Comparison of ENCODE assay signal across 17 cellular contexts in the genomic region with DNA sequence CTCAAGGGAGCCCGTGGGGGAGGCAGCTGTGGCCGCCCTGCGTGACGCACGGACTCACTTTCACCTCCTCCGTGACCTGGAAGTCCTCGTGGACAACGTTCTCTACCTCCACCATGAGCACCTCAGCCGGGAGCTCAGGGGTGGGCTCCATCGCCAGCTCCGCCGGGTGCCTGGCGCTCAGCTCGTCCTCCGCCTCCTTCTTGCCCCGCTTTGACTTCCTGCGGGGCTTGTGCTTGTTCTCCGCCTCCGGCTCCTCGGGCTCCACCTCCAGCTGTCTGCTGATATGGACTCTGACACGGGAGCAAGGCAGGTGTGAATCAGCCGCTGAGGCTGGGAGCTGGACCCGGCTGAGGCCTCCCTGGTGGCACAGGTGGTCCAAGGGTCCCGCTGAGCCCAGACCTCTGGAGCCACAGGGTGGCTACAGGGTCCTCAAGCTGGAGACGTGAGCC. TPM values are rescaled to one million over a fixed set of nuclear protein-coding genes. Genes with fewer than 3 reads are reported as not detected.
DNase-seq lines count a peak whose midpoint lies in the region; TF ChIP-seq lines count a peak whose summit lies in the region.
"Had no signal": no experiment of that assay in that cellular context is flagged by ENCODE, and none has a peak within 500 bp of the region (broad histone marks: within the 10 kb centered on the region; RNA-seq: fewer than 3 reads in every experiment).

No MANE protein-coding gene starts in this region.

- H3K27me3 ChIP-seq in transverse colon: no peaks in the 10 kb centered on the region
- H3K27me3 ChIP-seq: BE2C had no signal

- TF ChIP-seq EP300 in transverse colon (IDR thresholded peaks at IDR 0.05; ENCODE audit: low read depth): no peak

- no peak overlapping the region for H3K27ac ChIP-seq in transverse colon
- H3K27ac ChIP-seq: HL-60 had no signal

- no peak for TF ChIP-seq CTCF in transverse colon (IDR thresholded peaks at IDR 0.05)

- intact Hi-C loops in head of caudate nucleus (cut with DNase I): no loop called here
- intact Hi-C loops in transverse colon (cut with DNase I; ENCODE audit: low total_unique reads): no loop called here

- H3K36me3 ChIP-seq in transverse colon: peaks cover 0 to 45% (median 20%) of the 10 kb centered on the region in 4 donors

- TF ChIP-seq POLR2A in transverse colon (IDR thresholded peaks at IDR 0.05): no peak

- no peak overlapping the region for H3K4me3 ChIP-seq in transverse colon

- 88% methylated on average over 25 of the region's 25 CpGs; no CpG with 5 or more reads in 1 of the 2 donors for WGBS in transverse colon (ENCODE audit: low coverage in 1 of 2), 2 donors

- DNase-seq in D341Med (ENCODE audit: low spot score): peak; percentile 18
- peak in 30 of 42 donors; percentile 22 to 76 (median 50) for DNase-seq in head of caudate nucleus
- no peak for DNase-seq in transverse colon
- no peak for DNase-seq in activated CD8-positive, alpha-beta memory T cell treated with anti-CD3 and anti-CD28 coated beads, Interleukin-2, amount 50 U/mL, for 48 hours
- DNase-seq: 8988T, BE2C, DMS53, NCI-H1105 treated with DMSO at 0.1 percent for 48 hours, NCI-H1694 treated with DMSO at 0.1 percent for 48 hours, NCI-H2107, NCI-H446, NCI-H69, SHP77, SK-N-SH had no signal

- peaks cover 0 to 3% (median 0%) of the 10 kb centered on the region in 4 donors for H3K4me1 ChIP-seq in transverse colon
- H3K4me1 ChIP-seq: BE2C had no signal

- no peaks in the 10 kb centered on the region for H3K9me3 ChIP-seq in transverse colon
- H3K9me3 ChIP-seq: BE2C, SK-N-SH had no signal

- in situ Hi-C loops in transverse colon (cut with MboI; ENCODE audit: low pct_ligation_motif_present in 1 of 4, low pct_unique_long_range_greater_than_20kb in 1 of 4, low sequenced_read_pairs in 3 of 4): no loop called here

RNA-seq across cellular contexts. Expression of a gene that starts 8.2 kb away (rescaled TPM):
- total RNA-seq in transverse colon: 100 to 1,000 TPM in 1 of 4 donors, 10 to 100 TPM in 3; 28.7 to 164 (median 39.8) TPM

RNA-seq across cellular contexts. Expression of a gene that starts 8.7 kb away (rescaled TPM):
- not detected for total RNA-seq in transverse colon
- total RNA-seq: CD4-positive, alpha-beta T cell; OCI-LY7 had no signal

RNA-seq across cellular contexts. Expression of a gene that starts 21.6 kb away (rescaled TPM):
- total RNA-seq in transverse colon: 100 to 1,000 TPM in 3 of 4 donors, 10 to 100 TPM in 1; 87.9 to 636 (median 329) TPM

RNA-seq across cellular contexts. Expression of a gene that starts 30.9 kb away (rescaled TPM):
- total RNA-seq in transverse colon: 10 to 100 TPM; 10.8 to 30.1 (median 16.6) TPM

RNA-seq across cellular contexts. Expression of a gene that starts 31.4 kb away (rescaled TPM):
- 10 to 100 TPM; 30.3 to 73.5 (median 52.6) TPM for total RNA-seq in transverse colon

Comparison
In these comparisons a context has a peak if more than half of its experiments do, and no peak if none do; other contexts are left out.
1. DNase-seq: peak in D341Med (single experiment) and head of caudate nucleus (30 of 42); none in transverse colon (single experiment) and activated CD8-positive, alpha-beta memory T cell treated with anti-CD3 and anti-CD28 coated beads, Interleukin-2, amount 50 U/mL, for 48 hours (single experiment).